ENCODE assay signal across 8 cellular contexts in the genomic region with DNA sequence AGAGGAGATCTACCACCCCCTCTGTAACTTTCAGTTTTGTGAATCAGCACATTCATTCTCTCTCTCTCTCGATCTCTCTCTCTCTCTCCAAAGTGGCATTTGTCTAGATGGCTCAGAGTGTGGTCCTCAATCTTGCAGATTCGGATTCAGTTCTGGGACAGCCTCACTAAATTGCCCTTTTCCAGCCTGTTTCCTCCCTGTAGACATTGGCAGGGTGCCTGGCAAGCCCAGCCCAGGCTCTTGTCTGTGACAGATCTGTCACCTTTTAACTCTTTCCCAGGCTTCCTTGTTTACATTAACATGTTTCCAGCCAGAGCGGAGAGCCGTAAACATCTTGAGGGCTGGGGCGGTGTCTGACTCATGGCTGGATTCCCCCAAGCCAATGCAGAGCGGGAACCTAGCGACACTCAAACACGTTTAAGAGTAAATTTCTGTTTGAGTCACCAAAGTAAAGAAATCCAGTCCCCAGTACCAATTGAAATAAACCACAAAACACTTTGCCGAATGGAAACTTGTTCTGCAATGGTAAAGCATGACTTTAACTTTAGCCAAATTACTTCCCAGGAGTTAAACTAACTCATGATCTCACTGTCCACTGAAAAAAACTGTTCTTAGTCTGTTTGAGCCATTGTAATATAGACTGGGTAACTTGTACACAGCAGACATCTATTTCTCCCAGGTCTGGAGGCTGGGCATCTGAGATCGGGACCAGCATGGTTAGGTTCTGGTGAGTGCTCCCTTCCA. TPM values are rescaled to one million over a fixed set of nuclear protein-coding genes. Genes with fewer than 3 reads are reported as not detected.
DNase-seq lines count a peak whose midpoint lies in the region; ATAC-seq and TF ChIP-seq lines count a peak whose summit lies in the region.

No MANE protein-coding gene starts in this region.

- peak overlapping the region; percentile 30 for H3K27ac Mint-ChIP-seq in stimulated activated memory B cell treated with anti-CD40 and anti-IgM and Interleukin-4, amounts not matched to agents 10 μg/mL and 1 μg/mL and 100 μg/mL, for 72 hours
- peak overlapping the region in 1 of 8 donors; percentile 22 for H3K27ac Mint-ChIP-seq in CD8-positive, alpha-beta memory T cell

- peaks cover 6% of the 10 kb centered on the region for H3K4me1 Mint-ChIP-seq in stimulated activated memory B cell treated with anti-CD40 and anti-IgM and Interleukin-4, amounts not matched to agents 10 μg/mL and 1 μg/mL and 100 μg/mL, for 72 hours
- peaks cover 0 to 7% (median 5%) of the 10 kb centered on the region in 3 donors for H3K4me1 Mint-ChIP-seq in CD8-positive, alpha-beta memory T cell

- TF ChIP-seq CTCF in fibroblast of the aortic adventitia (IDR thresholded peaks at IDR 0.05; ENCODE audit: insufficient read depth, low read length) (no peak), esophagus muscularis mucosa (IDR thresholded peaks at IDR 0.05) (no peak)

- CTCF ChIA-PET in CD8-positive, alpha-beta memory T cell (lab: Charles Lee), result no interaction called here

- DNase-seq in stimulated activated CD4-positive, alpha-beta T cell treated with anti-CD3 and anti-CD28 coated beads, Interleukin-12 subunit alpha, Interleukin-12 subunit beta, amount 100 ng/mL, for 48 hours (ENCODE audit: low read depth in 2 of 3, low spot score in 1 of 3), result peak; percentile 18 to 51 (median 49)
- no peak for DNase-seq in stimulated activated CD4-positive, alpha-beta T cell treated with anti-CD3 and anti-CD28 coated beads, Interleukin-4, amount 100 ng/mL, for 4 hours
- DNase-seq in SHP77 (lab: John Stamatoyannopoulos, UW) (peak; percentile 28 to 49), fibroblast of the aortic adventitia (ENCODE audit: low read depth) (peak; percentile 38), esophagus muscularis mucosa (ENCODE audit: extremely low spot score) (no peak)
- no peak for DNase-seq in CD8-positive, alpha-beta memory T cell

- H3K9me3 Mint-ChIP-seq in stimulated activated memory B cell treated with anti-CD40 and anti-IgM and Interleukin-4, amounts not matched to agents 10 μg/mL and 1 μg/mL and 100 μg/mL, for 72 hours, result no peaks in the 10 kb centered on the region
- peaks cover 3 to 17% (median 11%) of the 10 kb centered on the region in 5 donors for H3K9me3 Mint-ChIP-seq in CD8-positive, alpha-beta memory T cell

- no peaks in the 10 kb centered on the region for H3K36me3 ChIP-seq in esophagus muscularis mucosa
- H3K36me3 ChIP-seq in CD8-positive, alpha-beta memory T cell (ENCODE audit: insufficient read depth, low read length), result no peaks in the 10 kb centered on the region

- peak; percentile 89 for ATAC-seq in HG03280 (IDR thresholded peaks at IDR 0.05; ENCODE audit: unreplicated experiment)
- ATAC-seq in stimulated activated memory B cell treated with anti-CD40 and anti-IgM and Interleukin-4, amounts not matched to agents 10 μg/mL and 1 μg/mL and 100 μg/mL, for 72 hours, result peak; percentile 91

- POLR2A ChIA-PET in CD8-positive, alpha-beta memory T cell (lab: Charles Lee), result no interaction called here

- H3K4me1 ChIP-seq in esophagus muscularis mucosa, result peaks cover 0 to 19% (median 13%) of the 10 kb centered on the region in 4 donors
- H3K4me1 ChIP-seq in CD8-positive, alpha-beta memory T cell (ENCODE audit: insufficient read depth, low read length), result no peaks in the 10 kb centered on the region

- H3K27me3 Mint-ChIP-seq in stimulated activated memory B cell treated with anti-CD40 and anti-IgM and Interleukin-4, amounts not matched to agents 10 μg/mL and 1 μg/mL and 100 μg/mL, for 72 hours, result peaks cover 63% of the 10 kb centered on the region
- peaks cover 28 to 63% of the 10 kb centered on the region in 2 donors for H3K27me3 Mint-ChIP-seq in CD8-positive, alpha-beta memory T cell

- 30% methylated on average over 10 of the region's 10 CpGs for WGBS in esophagus muscularis mucosa

- H3K4me3 ChIP-seq in fibroblast of the aortic adventitia (ENCODE audit: low read depth, low read length) (no peak overlapping the region), esophagus muscularis mucosa (peak overlapping the region in 1 of 4 donors; percentile 16)
- no peak overlapping the region for H3K4me3 ChIP-seq in CD8-positive, alpha-beta memory T cell (ENCODE audit: low read length)

- H3K4me3 Mint-ChIP-seq in stimulated activated memory B cell treated with anti-CD40 and anti-IgM and Interleukin-4, amounts not matched to agents 10 μg/mL and 1 μg/mL and 100 μg/mL, for 72 hours, result peak overlapping the region; percentile 61
- H3K4me3 Mint-ChIP-seq in CD8-positive, alpha-beta memory T cell, result peak overlapping the region in 1 of 7 donors; percentile 44

- no peak for TF ChIP-seq EP300 in esophagus muscularis mucosa (IDR thresholded peaks at IDR 0.05)

- H3K9me3 ChIP-seq in esophagus muscularis mucosa, result peaks cover 0 to 6% (median 2%) of the 10 kb centered on the region in 4 donors
- no peaks in the 10 kb centered on the region for H3K9me3 ChIP-seq in CD8-positive, alpha-beta memory T cell (ENCODE audit: low read length)

- H3K36me3 Mint-ChIP-seq in stimulated activated memory B cell treated with anti-CD40 and anti-IgM and Interleukin-4, amounts not matched to agents 10 μg/mL and 1 μg/mL and 100 μg/mL, for 72 hours, result no peaks in the 10 kb centered on the region
- peaks cover 0 to 13% (median 0%) of the 10 kb centered on the region in 3 donors for H3K36me3 Mint-ChIP-seq in CD8-positive, alpha-beta memory T cell

- intact Hi-C loops in esophagus muscularis mucosa (cut with DNase I), result no loop called here

- no peak overlapping the region for H3K27ac ChIP-seq in esophagus muscularis mucosa (replicated peaks in 1 of 4)
- no peak overlapping the region for H3K27ac ChIP-seq in CD8-positive, alpha-beta memory T cell (ENCODE audit: low read depth, low read length)

- TF ChIP-seq POLR2A in esophagus muscularis mucosa (IDR thresholded peaks at IDR 0.05; ENCODE audit: low read depth), result no peak

- no peaks in the 10 kb centered on the region for H3K27me3 ChIP-seq in esophagus muscularis mucosa
- no peaks in the 10 kb centered on the region for H3K27me3 ChIP-seq in CD8-positive, alpha-beta memory T cell (ENCODE audit: insufficient read depth, low read length, poor library complexity, severe bottlenecking)

RNA-seq across cellular contexts. Expression of gene CYP27C1, which starts 6.6 kb away (rescaled TPM):
- 0.41 and 0.72 TPM in 2 replicates for total RNA-seq in fibroblast of the aortic adventitia (ENCODE audit: low replicate concordance)
- under 1 TPM in 2 of 4 donors, not detected in 2; under 0.01 to 0.26 TPM for total RNA-seq in esophagus muscularis mucosa
- not detected for total RNA-seq in CD8-positive, alpha-beta memory T cell
- not detected for polyA plus RNA-seq in CD8-positive, alpha-beta memory T cell

Comparison
In these comparisons a context has a peak if more than half of its experiments do, and no peak if none do; other contexts are left out.
1. DNase-seq: peak in stimulated activated CD4-positive, alpha-beta T cell treated with anti-CD3 and anti-CD28 coated beads, Interleukin-12 subunit alpha, Interleukin-12 subunit beta, amount 100 ng/mL, for 48 hours (3 of 3), SHP77 (2 of 2) and fibroblast of the aortic adventitia (single experiment); none in stimulated activated CD4-positive, alpha-beta T cell treated with anti-CD3 and anti-CD28 coated beads, Interleukin-4, amount 100 ng/mL, for 4 hours (0 of 2), esophagus muscularis mucosa (single experiment) and CD8-positive, alpha-beta memory T cell (0 of 5).